Comparison of ENCODE assay signal across 24 cellular contexts in genomic region chr9:125355601-125356000, GRCh38.
"Had no signal": no experiment of that assay in that cellular context is flagged by ENCODE, and none has a peak within 500 bp of the region (broad histone marks: within the 10 kb centered on the region; RNA-seq: fewer than 3 reads in every experiment).

No MANE protein-coding gene starts in this region.

- H3K36me3 ChIP-seq: ovary had no signal

- H3K27me3 Mint-ChIP-seq: naive thymus-derived CD4-positive, alpha-beta T cell; natural killer cell treated with Interleukin-12 subunit alpha and Interleukin-12 subunit beta and Interleukin-15 and Interleukin-18, amount 100 ng/mL, for 72 hours; progenitor cell of endocrine pancreas; stimulated activated naive B cell treated with anti-CD40 and anti-IgM and Interleukin-4, amounts not matched to agents 10 μg/mL and 1 μg/mL and 100 μg/mL, for 72 hours had no signal

- DNase-seq: islet precursor cell; left ventricle myocardium inferior; midbrain; mucosa of descending colon; naive thymus-derived CD4-positive, alpha-beta T cell; ovary; right lobe of liver; stimulated activated CD4-positive, alpha-beta T cell treated with anti-CD3 and anti-CD28 coated beads, Interleukin-1b, Interleukin-23, amount 100 ng/mL, for 48 hours; stimulated activated CD4-positive, alpha-beta T cell treated with anti-CD3 and anti-CD28 coated beads, Interleukin-2, amount 100 ng/mL, for 48 hours; stimulated activated CD4-positive, alpha-beta T cell treated with anti-CD3 and anti-CD28 coated beads, Interleukin-4, amount 100 ng/mL, for 4 hours; stimulated activated CD8-positive, alpha-beta memory T cell treated with anti-CD3 and anti-CD28 coated beads, Interleukin-4, amount 100 ng/mL, for 48 hours; stimulated activated naive B cell treated with anti-CD40 and anti-IgM and Interleukin-4, amounts not matched to agents 10 μg/mL and 1 μg/mL and 100 μg/mL, for 72 hours; stimulated activated naive CD8-positive, alpha-beta T cell treated with anti-CD3 and anti-CD28 coated beads, Interleukin-15, Interleukin-2, amounts not matched to agents 100 U/mL and 50 U/mL, for 24 hours; stomach; testis; thyroid gland; transverse colon; upper lobe of right lung had no signal

- H3K4me2 ChIP-seq: hepatocyte, smooth muscle cell had no signal

- H3K27me3 ChIP-seq: hepatocyte, ovary, right atrium auricular region, right lobe of liver, stomach, testis, thyroid gland, transverse colon, upper lobe of right lung had no signal

- H3K4me3 ChIP-seq: hepatocyte, left ventricle myocardium inferior, lung, mucosa of descending colon, ovary, right atrium auricular region, right lobe of liver, smooth muscle cell, stomach, testis, thyroid gland, transverse colon, upper lobe of right lung had no signal

- H3K4me3 Mint-ChIP-seq: naive thymus-derived CD4-positive, alpha-beta T cell; natural killer cell treated with Interleukin-12 subunit alpha and Interleukin-12 subunit beta and Interleukin-15 and Interleukin-18, amount 100 ng/mL, for 72 hours; stimulated activated naive B cell treated with anti-CD40 and anti-IgM and Interleukin-4, amounts not matched to agents 10 μg/mL and 1 μg/mL and 100 μg/mL, for 72 hours had no signal

- H3K27ac Mint-ChIP-seq: natural killer cell treated with Interleukin-12 subunit alpha and Interleukin-12 subunit beta and Interleukin-15 and Interleukin-18, amount 100 ng/mL, for 72 hours; progenitor cell of endocrine pancreas had no signal

- H3K79me2 ChIP-seq: hepatocyte had no signal

- H3K9me3 ChIP-seq: left ventricle myocardium inferior, mucosa of descending colon, ovary, right atrium auricular region, right lobe of liver, stomach, testis, thyroid gland, transverse colon, upper lobe of right lung had no signal

- H3K4me1 ChIP-seq: left ventricle myocardium inferior, right atrium auricular region, right lobe of liver, stomach, testis, thyroid gland, transverse colon, upper lobe of right lung had no signal

- ATAC-seq: mucosa of descending colon; naive thymus-derived CD4-positive, alpha-beta T cell; natural killer cell treated with Interleukin-12 subunit alpha and Interleukin-12 subunit beta and Interleukin-15 and Interleukin-18, amount 100 ng/mL, for 72 hours; right lobe of liver; stimulated activated naive B cell treated with anti-CD40 and anti-IgM and Interleukin-4, amounts not matched to agents 10 μg/mL and 1 μg/mL and 100 μg/mL, for 72 hours; stimulated activated naive CD8-positive, alpha-beta T cell treated with anti-CD3 and anti-CD28 coated beads, Interleukin-15, Interleukin-2, amounts not matched to agents 100 U/mL and 50 U/mL, for 24 hours; upper lobe of right lung had no signal

- H2AFZ ChIP-seq: hepatocyte had no signal

- H3K27ac ChIP-seq: hepatocyte, left ventricle myocardium inferior, ovary, right atrium auricular region, right lobe of liver, stomach, testis, thyroid gland, transverse colon, upper lobe of right lung had no signal

- H3K9me3 Mint-ChIP-seq: natural killer cell treated with Interleukin-12 subunit alpha and Interleukin-12 subunit beta and Interleukin-15 and Interleukin-18, amount 100 ng/mL, for 72 hours had no signal
